In genomic region chr14:96263347-96264199, GRCh38 we compare ENCODE assay signal across 18 cellular contexts. TPM values are rescaled to one million over a fixed set of nuclear protein-coding genes. Genes with fewer than 3 reads are reported as not detected.
DNase-seq lines count a peak whose midpoint lies in the region; ATAC-seq and TF ChIP-seq lines count a peak whose summit lies in the region.
"Had no signal": no experiment of that assay in that cellular context is flagged by ENCODE, and none has a peak within 500 bp of the region (broad histone marks: within the 10 kb centered on the region; RNA-seq: fewer than 3 reads in every experiment).

No MANE protein-coding gene starts in this region.

- DNase-seq in natural killer cell = no peak
- DNase-seq in natural killer cell treated with Interleukin-12 subunit alpha and Interleukin-12 subunit beta and Interleukin-15 and Interleukin-18, amount 100 ng/mL, for 72 hours (ENCODE audit: low spot score) = no peak
- DNase-seq in PC-9 = peak in 1 of 2 experiments; percentile 88
- DNase-seq in fibroblast of villous mesenchyme (ENCODE audit: low read depth) = peak; percentile 78
- no peak for DNase-seq in vagina (ENCODE audit: extremely low spot score in 2 of 2)
- DNase-seq in activated CD4-positive, alpha-beta T cell treated with anti-CD3 and anti-CD28 coated beads, Interleukin-2, amount 10 ng/mL, durations not matched to agents 24 days and 14 days = no peak
- DNase-seq in RKO (ENCODE audit: low spot score) = no peak
- no peak for DNase-seq in SK-N-SH
- DNase-seq: activated CD4-positive, alpha-beta T cell treated with anti-CD3 and anti-CD28 coated beads for 48 hours; activated naive CD4-positive, alpha-beta T cell; left ventricle myocardium inferior; NCI-H1105 had no signal

- TF ChIP-seq POLR2A in vagina (IDR thresholded peaks at IDR 0.05) = no peak

- BruUV-seq in PC-9 (replicated peaks; lab: Mats Ljungman, UMichigan) = no TSS peak

- H3K27ac Mint-ChIP-seq in natural killer cell = no peak overlapping the region
- no peak overlapping the region for H3K27ac Mint-ChIP-seq in natural killer cell treated with Interleukin-12 subunit alpha and Interleukin-12 subunit beta and Interleukin-15 and Interleukin-18, amount 100 ng/mL, for 72 hours
- no peak overlapping the region for H3K27ac Mint-ChIP-seq in activated CD4-positive, alpha-beta T cell treated with anti-CD3 and anti-CD28 coated beads, Interleukin-2, amount 10 ng/mL, durations not matched to agents 24 days and 14 days

- H3K27me3 ChIP-seq in PC-9 (ENCODE audit: insufficient read depth, low read depth) (no peaks in the 10 kb centered on the region), vagina (no peaks in the 10 kb centered on the region), SK-N-SH (ENCODE audit: insufficient read depth) (no peaks in the 10 kb centered on the region)
- H3K27me3 ChIP-seq: ascending aorta, gastroesophageal sphincter, SJSA1, suprapubic skin had no signal

- CTCF ChIA-PET in PC-9 (lab: Charles Lee) (no interaction called here), SK-N-SH (lab: Yijun Ruan, JAX) (interaction anchor here (0.6 to 3.0 kb wide), 6 partner anchors 8 to 181 kb away, joined by 3 to 27 read pairs (median 4); no protein-coding TSS in a partner anchor)

- H3K36me3 ChIP-seq in PC-9 (ENCODE audit: low read depth) (no peaks in the 10 kb centered on the region), vagina (no peaks in the 10 kb centered on the region), SK-N-SH (replicated peaks in 1 of 2; ENCODE audit: control insufficient read depth in 1 of 2, insufficient read depth in 2 of 2, low read length in 1 of 2) (peaks cover 0 to 42% of the 10 kb centered on the region in 2 experiments)
- H3K36me3 ChIP-seq: ascending aorta, gastroesophageal sphincter, left ventricle myocardium inferior, suprapubic skin had no signal

- H4K20me1 ChIP-seq in PC-9 (ENCODE audit: insufficient read depth) (no peaks in the 10 kb centered on the region), SK-N-SH (ENCODE audit: insufficient read depth) (no peaks in the 10 kb centered on the region)

- no peak for TF ChIP-seq RAD21 in SK-N-SH (IDR thresholded peaks at IDR 0.05; ENCODE audit: low read length)

- H3K79me2 ChIP-seq in PC-9 (ENCODE audit: low read depth) (no peaks in the 10 kb centered on the region), SK-N-SH (ENCODE audit: insufficient read depth) (peaks cover 53% of the 10 kb centered on the region)
- H3K79me2 ChIP-seq: parathyroid adenoma had no signal

- H3K9ac ChIP-seq in SK-N-SH = no peak overlapping the region
- H3K9ac ChIP-seq: parathyroid adenoma had no signal

- H3K4me2 ChIP-seq in PC-9 (peak overlapping the region; percentile 45), SK-N-SH (no peak overlapping the region)

- no peak for TF ChIP-seq EP300 in SK-N-SH (IDR thresholded peaks at IDR 0.05; ENCODE audit: borderline replicate concordance in 1 of 2, low read depth in 1 of 2, low read length in 1 of 2)

- H3F3A ChIP-seq in PC-9 (ENCODE audit: insufficient read depth, low read depth) (peaks cover 22% of the 10 kb centered on the region; the same call in 1 of the 2 replicates), SK-N-SH (replicated peaks; ENCODE audit: insufficient read depth) (peaks cover 10% of the 10 kb centered on the region)

- POLR2A ChIA-PET in PC-9 (lab: Charles Lee; ENCODE audit: unreplicated experiment) = no interaction called here
- POLR2A ChIA-PET in SK-N-SH (lab: Yijun Ruan, JAX) = no interaction called here

- intact Hi-C loops in natural killer cell (cut with micrococcal nuclease) (no loop called here), PC-9 (cut with micrococcal nuclease; ENCODE audit: unreplicated experiment) (no loop called here), vagina (cut with DNase I) (no loop called here)
- intact Hi-C loops in activated CD4-positive, alpha-beta T cell treated with anti-CD3 and anti-CD28 coated beads, Interleukin-2, amount 10 ng/mL, durations not matched to agents 24 days and 14 days (cut with micrococcal nuclease) = no loop called here

- H3K9me3 Mint-ChIP-seq in natural killer cell = no peaks in the 10 kb centered on the region
- no peaks in the 10 kb centered on the region for H3K9me3 Mint-ChIP-seq in natural killer cell treated with Interleukin-12 subunit alpha and Interleukin-12 subunit beta and Interleukin-15 and Interleukin-18, amount 100 ng/mL, for 72 hours
- H3K9me3 Mint-ChIP-seq in activated CD4-positive, alpha-beta T cell treated with anti-CD3 and anti-CD28 coated beads, Interleukin-2, amount 10 ng/mL, durations not matched to agents 24 days and 14 days = no peaks in the 10 kb centered on the region

- no peak for ATAC-seq in natural killer cell
- no peak for ATAC-seq in natural killer cell treated with Interleukin-12 subunit alpha and Interleukin-12 subunit beta and Interleukin-15 and Interleukin-18, amount 100 ng/mL, for 72 hours
- ATAC-seq: gastroesophageal sphincter had no signal

- H3K27me3 Mint-ChIP-seq in natural killer cell (ENCODE audit: low read depth in 2 of 2) = peaks cover 12 to 20% of the 10 kb centered on the region in 2 donors
- H3K27me3 Mint-ChIP-seq in natural killer cell treated with Interleukin-12 subunit alpha and Interleukin-12 subunit beta and Interleukin-15 and Interleukin-18, amount 100 ng/mL, for 72 hours = peaks cover 14 to 28% of the 10 kb centered on the region in 2 donors
- H3K27me3 Mint-ChIP-seq in activated CD4-positive, alpha-beta T cell treated with anti-CD3 and anti-CD28 coated beads, Interleukin-2, amount 10 ng/mL, durations not matched to agents 24 days and 14 days = peaks cover 10% of the 10 kb centered on the region

- H3K36me3 Mint-ChIP-seq in natural killer cell = no peaks in the 10 kb centered on the region
- no peaks in the 10 kb centered on the region for H3K36me3 Mint-ChIP-seq in natural killer cell treated with Interleukin-12 subunit alpha and Interleukin-12 subunit beta and Interleukin-15 and Interleukin-18, amount 100 ng/mL, for 72 hours
- H3K36me3 Mint-ChIP-seq in activated CD4-positive, alpha-beta T cell treated with anti-CD3 and anti-CD28 coated beads, Interleukin-2, amount 10 ng/mL, durations not matched to agents 24 days and 14 days (ENCODE audit: low read depth) = no peaks in the 10 kb centered on the region

- H3K27ac ChIP-seq in PC-9 = peak overlapping the region; percentile 70
- H3K27ac ChIP-seq in vagina = peak overlapping the region; percentile 77
- H3K27ac ChIP-seq in SK-N-SH (ENCODE audit: low read depth in 2 of 2, low read length in 1 of 2) = no peak overlapping the region
- H3K27ac ChIP-seq: ascending aorta, gastroesophageal sphincter, left ventricle myocardium inferior, parathyroid adenoma, SJSA1, skin epidermis, suprapubic skin had no signal

- WGBS in SK-N-SH (ENCODE audit: low lambda C conversion rate) = 82% methylated on average over 13 of the region's 20 CpGs

- H2AFZ ChIP-seq in PC-9 (no peak overlapping the region), SK-N-SH (ENCODE audit: low read depth) (no peak overlapping the region)
- H2AFZ ChIP-seq: parathyroid adenoma had no signal

- H3K4me3 Mint-ChIP-seq in natural killer cell = peak overlapping the region; percentile 17
- H3K4me3 Mint-ChIP-seq in natural killer cell treated with Interleukin-12 subunit alpha and Interleukin-12 subunit beta and Interleukin-15 and Interleukin-18, amount 100 ng/mL, for 72 hours = no peak overlapping the region
- H3K4me3 Mint-ChIP-seq in activated CD4-positive, alpha-beta T cell treated with anti-CD3 and anti-CD28 coated beads, Interleukin-2, amount 10 ng/mL, durations not matched to agents 24 days and 14 days = no peak overlapping the region

- H3K9me3 ChIP-seq in PC-9 (ENCODE audit: insufficient read depth, low read depth) = no peaks in the 10 kb centered on the region
- no peaks in the 10 kb centered on the region for H3K9me3 ChIP-seq in vagina
- peaks cover 10% of the 10 kb centered on the region; the same call in 1 of the 2 replicates for H3K9me3 ChIP-seq in SK-N-SH
- H3K9me3 ChIP-seq: SJSA1, suprapubic skin had no signal

- no peak for TF ChIP-seq CTCF in natural killer cell (IDR thresholded peaks at IDR 0.05)
- TF ChIP-seq CTCF in PC-9 (conservative IDR thresholded peaks at IDR 0.05) = no peak
- TF ChIP-seq CTCF in fibroblast of villous mesenchyme (IDR thresholded peaks at IDR 0.05; ENCODE audit: insufficient read depth, low read depth, low read length) = no peak
- no peak for TF ChIP-seq CTCF in vagina (IDR thresholded peaks at IDR 0.05)
- no peak for TF ChIP-seq CTCF in SK-N-SH (IDR thresholded peaks at IDR 0.05)

- no peaks in the 10 kb centered on the region for H3K4me1 Mint-ChIP-seq in natural killer cell
- H3K4me1 Mint-ChIP-seq in natural killer cell treated with Interleukin-12 subunit alpha and Interleukin-12 subunit beta and Interleukin-15 and Interleukin-18, amount 100 ng/mL, for 72 hours (ENCODE audit: low read depth in 2 of 2) = peaks cover 0 to 3% of the 10 kb centered on the region in 2 donors
- no peaks in the 10 kb centered on the region for H3K4me1 Mint-ChIP-seq in activated CD4-positive, alpha-beta T cell treated with anti-CD3 and anti-CD28 coated beads, Interleukin-2, amount 10 ng/mL, durations not matched to agents 24 days and 14 days

- H3K4me1 ChIP-seq in PC-9 (replicated peaks; ENCODE audit: insufficient read depth) = peaks cover 46% of the 10 kb centered on the region
- H3K4me1 ChIP-seq in vagina = peaks cover 44% of the 10 kb centered on the region
- peaks cover 18 to 34% of the 10 kb centered on the region in 2 experiments; a peak in 3 of 4 replicates for H3K4me1 ChIP-seq in SK-N-SH (ENCODE audit: control insufficient read depth in 1 of 2, insufficient read depth in 2 of 2, low read depth in 1 of 2, low read length in 1 of 2)
- H3K4me1 ChIP-seq: ascending aorta, left ventricle myocardium inferior, parathyroid adenoma had no signal

- H3K9me2 ChIP-seq in PC-9 (ENCODE audit: insufficient read depth) (no peaks in the 10 kb centered on the region), SK-N-SH (no peaks in the 10 kb centered on the region)

- H3K4me3 ChIP-seq in PC-9 = no peak overlapping the region
- no peak overlapping the region for H3K4me3 ChIP-seq in fibroblast of villous mesenchyme (ENCODE audit: low read depth, low read length)
- no peak overlapping the region for H3K4me3 ChIP-seq in vagina
- no peak overlapping the region for H3K4me3 ChIP-seq in SK-N-SH (ENCODE audit: low read depth in 2 of 2, low read length in 1 of 2)
- H3K4me3 ChIP-seq: ascending aorta, gastroesophageal sphincter, left ventricle myocardium inferior, SJSA1, skin epidermis, suprapubic skin had no signal

RNA-seq across cellular contexts. Expression of gene BDKRB1, which starts 7.6 kb away (rescaled TPM):
- total RNA-seq in natural killer cell (not detected), PC-9 (2021) (not detected in 2 replicates), fibroblast of villous mesenchyme (5.8 and 15.1 TPM in 2 replicates), vagina (2.5 TPM)
- not detected for total RNA-seq in natural killer cell treated with Interleukin-12 subunit alpha and Interleukin-12 subunit beta and Interleukin-15 and Interleukin-18, amount 100 ng/mL, for 72 hours
- not detected in 2 replicates for total RNA-seq in activated CD4-positive, alpha-beta T cell treated with anti-CD3 and anti-CD28 coated beads, Interleukin-2, amount 10 ng/mL, durations not matched to agents 24 days and 14 days
- polyA plus RNA-seq in SK-N-SH (2012; rRNA removed) = 14.4 and 16.9 TPM in 2 replicates
- polyA plus RNA-seq in SK-N-SH (2012; cell fraction: cytosol; rRNA removed) = 7.0 and 10.3 TPM in 2 replicates
- polyA plus RNA-seq in SK-N-SH (2012; cell fraction: nucleus; rRNA removed) = 16.6 and 26.9 TPM in 2 replicates
- total RNA-seq: ascending aorta, left ventricle myocardium inferior had no signal

RNA-seq across cellular contexts. Expression of gene BDKRB2, which starts 58.9 kb away (rescaled TPM):
- total RNA-seq in natural killer cell = not detected
- not detected for total RNA-seq in natural killer cell treated with Interleukin-12 subunit alpha and Interleukin-12 subunit beta and Interleukin-15 and Interleukin-18, amount 100 ng/mL, for 72 hours
- 0.28 and 0.43 TPM in 2 replicates for total RNA-seq in PC-9 (2021)
- 51.5 and 105 TPM in 2 replicates for total RNA-seq in fibroblast of villous mesenchyme
- total RNA-seq in vagina = 23.3 TPM
- total RNA-seq in activated CD4-positive, alpha-beta T cell treated with anti-CD3 and anti-CD28 coated beads, Interleukin-2, amount 10 ng/mL, durations not matched to agents 24 days and 14 days = not detected in 2 replicates
- 4.8 and 6.4 TPM in 2 replicates for polyA plus RNA-seq in SK-N-SH (2012; rRNA removed)
- 3.4 and 5.1 TPM in 2 replicates for polyA plus RNA-seq in SK-N-SH (2012; cell fraction: cytosol; rRNA removed)
- polyA plus RNA-seq in SK-N-SH (2012; cell fraction: nucleus; rRNA removed) = 5.0 and 6.3 TPM in 2 replicates

Comparison
In these comparisons a context has a peak if more than half of its experiments do, and no peak if none do; other contexts are left out.
1. H3K27ac ChIP-seq: peak in PC-9 (single experiment) and vagina (single experiment); none in SK-N-SH (0 of 2).
2. RNA of gene BDKRB2, which starts 58.9 kb away (total RNA-seq): 51.5 to 105 TPM in fibroblast of villous mesenchyme and 23.3 TPM in vagina (single experiment); 0.28 to 0.43 TPM in PC-9, not detected in natural killer cell, not detected in natural killer cell treated with Interleukin-12 subunit alpha and Interleukin-12 subunit beta and Interleukin-15 and Interleukin-18, amount 100 ng/mL, for 72 hours and not detected in activated CD4-positive, alpha-beta T cell treated with anti-CD3 and anti-CD28 coated beads, Interleukin-2, amount 10 ng/mL, durations not matched to agents 24 days and 14 days; every median in the first group is over 10 times any median in the second.